ENCODE assay signal across 8 cellular contexts in genomic region chr5:10565785-10566506, GRCh38. TPM values are rescaled to one million over a fixed set of nuclear protein-coding genes. Genes with fewer than 3 reads are reported as not detected.
DNase-seq lines count a peak whose midpoint lies in the region; ATAC-seq and TF ChIP-seq lines count a peak whose summit lies in the region.

No MANE protein-coding gene starts in this region.

- H4K20me1 ChIP-seq in MM.1S (ENCODE audit: insufficient read depth, low read length), result peaks cover 5% of the 10 kb centered on the region; the same call in 1 of the 2 replicates
- H4K20me1 ChIP-seq in neural progenitor cell (ENCODE audit: low read depth), result peaks cover 21% of the 10 kb centered on the region

- no peak for ATAC-seq in HG02588 (IDR thresholded peaks at IDR 0.05; ENCODE audit: unreplicated experiment)
- ATAC-seq in GM21737 (IDR thresholded peaks at IDR 0.05; ENCODE audit: unreplicated experiment), result no peak

- H3K36me3 Mint-ChIP-seq in neural progenitor cell, result no peaks in the 10 kb centered on the region

- no peaks in the 10 kb centered on the region for H3K27me3 ChIP-seq in MM.1S (replicated peaks; ENCODE audit: insufficient read depth, low read length)
- peaks cover 83% of the 10 kb centered on the region for H3K27me3 ChIP-seq in neural progenitor cell

- TF ChIP-seq CTCF in MM.1S (IDR thresholded peaks at IDR 0.05; ENCODE audit: low read length), result no peak
- TF ChIP-seq CTCF in coronary artery (IDR thresholded peaks at IDR 0.05), result no peak
- TF ChIP-seq CTCF in neural progenitor cell (IDR thresholded peaks at IDR 0.05), result no peak

- no peaks in the 10 kb centered on the region for H3K36me3 ChIP-seq in MM.1S (replicated peaks; ENCODE audit: insufficient read depth, low read length)
- H3K36me3 ChIP-seq in neural progenitor cell, result no peaks in the 10 kb centered on the region

- H3K9ac ChIP-seq in MM.1S (ENCODE audit: low read length), result peak overlapping the region; percentile 61; the same call in 1 of the 2 replicates
- no peak overlapping the region for H3K9ac ChIP-seq in neural progenitor cell

- peaks cover 13% of the 10 kb centered on the region for H3K4me1 Mint-ChIP-seq in neural progenitor cell

- no peaks in the 10 kb centered on the region for H3K9me3 Mint-ChIP-seq in neural progenitor cell

- H3K4me3 ChIP-seq in MM.1S (ENCODE audit: low read length) (peak overlapping the region; percentile 96), coronary artery (peak overlapping the region; percentile 80), neural progenitor cell (no peak overlapping the region)

- H3K79me2 ChIP-seq in MM.1S (ENCODE audit: low read length) (peaks cover 64% of the 10 kb centered on the region), neural progenitor cell (ENCODE audit: low read depth) (no peaks in the 10 kb centered on the region)

- no peaks in the 10 kb centered on the region for H3K9me2 ChIP-seq in MM.1S (replicated peaks; ENCODE audit: insufficient read depth, low read length)

- no peak overlapping the region for H3K27ac Mint-ChIP-seq in neural progenitor cell

- H3F3A ChIP-seq in MM.1S (ENCODE audit: insufficient read depth, low read length) (peaks cover 8% of the 10 kb centered on the region), neural progenitor cell (ENCODE audit: low read depth) (peaks cover 14% of the 10 kb centered on the region)

- H3K4me1 ChIP-seq in MM.1S (ENCODE audit: low read length) (0 out of 2 replicates have a peak, but pooled peaks cover 5% of the 10 kb centered on the region), neural progenitor cell (peaks cover 27% of the 10 kb centered on the region)

- H3K4me2 ChIP-seq in MM.1S (ENCODE audit: low read depth, low read length) (peak overlapping the region; percentile 98), neural progenitor cell (peak overlapping the region; percentile 83)

- H2AFZ ChIP-seq in MM.1S (ENCODE audit: low read length) (no peak overlapping the region), neural progenitor cell (replicated peaks) (no peak overlapping the region)

- H3K4me3 Mint-ChIP-seq in neural progenitor cell, result peak overlapping the region; percentile 86

- DNase-seq in DMS 273 treated with DMSO at 0.1 percent for 48 hours (lab: John Stamatoyannopoulos, UW) (peak; percentile 60), MM.1S (peak; percentile 37), coronary artery (ENCODE audit: low spot score) (no peak), neural progenitor cell (ENCODE audit: low spot score) (no peak), NCI-H187 treated with DMSO at 0.1 percent for 48 hours (lab: John Stamatoyannopoulos, UW) (no peak), DMS79 (lab: John Stamatoyannopoulos, UW) (no peak)

- H3K27ac ChIP-seq in MM.1S (ENCODE audit: low read length) (no peak overlapping the region), coronary artery (peak overlapping the region; percentile 21 to 73), neural progenitor cell (no peak overlapping the region)

- H3K27me3 Mint-ChIP-seq in neural progenitor cell (ENCODE audit: insufficient read depth, low read depth), result peaks cover 29% of the 10 kb centered on the region

- H3K9me3 ChIP-seq in MM.1S (replicated peaks; ENCODE audit: insufficient read depth, low read length) (no peaks in the 10 kb centered on the region), neural progenitor cell (ENCODE audit: low read depth) (no peaks in the 10 kb centered on the region)

RNA-seq across cellular contexts. Expression of gene ANKRD33B, which starts 2.1 kb away (rescaled TPM):
- total RNA-seq in neural progenitor cell (ENCODE audit: low replicate concordance), result 2.2 and 3.5 TPM in 2 replicates

Comparison
In these comparisons a context has a peak if more than half of its experiments do, and no peak if none do; other contexts are left out.
1. DNase-seq: peak in DMS 273 treated with DMSO at 0.1 percent for 48 hours (single experiment) and MM.1S (single experiment); none in coronary artery (single experiment), neural progenitor cell (single experiment), NCI-H187 treated with DMSO at 0.1 percent for 48 hours (single experiment) and DMS79 (single experiment).
2. H3K27ac ChIP-seq: peak in coronary artery (2 of 2); none in MM.1S (single experiment) and neural progenitor cell (single experiment).